8 cellular contexts compared by ENCODE assay signal in genomic region chr13:20197361-20197834, GRCh38. TPM values are rescaled to one million over a fixed set of nuclear protein-coding genes. Genes with fewer than 3 reads are reported as not detected.
A peak's percentile ranks its signal among the peaks of the same experiment; 100 is the strongest.
DNase-seq lines count a peak whose midpoint lies in the region; TF ChIP-seq lines count a peak whose summit lies in the region.

No MANE protein-coding gene starts in this region.

- no peak overlapping the region for H3K18ac ChIP-seq in trophoblast cell (ENCODE audit: low read length)

- H2AK5ac ChIP-seq in trophoblast cell (ENCODE audit: low read length), result no peak overlapping the region

- no peak overlapping the region for H2AFZ ChIP-seq in trophoblast cell (ENCODE audit: insufficient read depth, low read length, poor library complexity)

- H3K4me2 ChIP-seq in trophoblast cell (ENCODE audit: low read length), result no peak overlapping the region

- no peak overlapping the region for H2BK5ac ChIP-seq in trophoblast cell (ENCODE audit: low read depth, low read length, poor library complexity)

- H2BK120ac ChIP-seq in trophoblast cell (ENCODE audit: insufficient read depth, low read length, poor library complexity), result no peak overlapping the region

- H3K27ac ChIP-seq in cardiac muscle cell (no peak overlapping the region), trophoblast cell (ENCODE audit: low read depth, low read length) (no peak overlapping the region)

- H3K27me3 ChIP-seq in cardiac muscle cell (peaks cover 56% of the 10 kb centered on the region), trophoblast cell (ENCODE audit: insufficient read depth, low read length) (peaks cover 25% of the 10 kb centered on the region)

- DNase-seq in cardiac muscle cell (ENCODE audit: low read depth in 1 of 2, low spot score in 1 of 2), result peak; percentile 58 to 60
- no peak for DNase-seq in cardiac septum (ENCODE audit: low spot score)
- DNase-seq in SW480 (ENCODE audit: low spot score), result peak; percentile 65
- DNase-seq in fibroblast of the aortic adventitia (ENCODE audit: low read depth), result peak; percentile 72
- peak in 1 of 2 donors; percentile 65 for DNase-seq in trophoblast cell
- no peak for DNase-seq in activated effector memory CD4-positive, alpha-beta T cell treated with anti-CD3 and anti-CD28 coated beads, Interleukin-2, amount 50 U/mL, for 16 hours
- no peak for DNase-seq in activated gamma-delta T cell (lab: John Stamatoyannopoulos, UW)

- H3K4me1 ChIP-seq in cardiac muscle cell (ENCODE audit: low read depth) (no peaks in the 10 kb centered on the region), trophoblast cell (ENCODE audit: control insufficient read depth in 1 of 2, insufficient read depth in 2 of 2, low read length in 2 of 2) (peaks cover 0 to 7% of the 10 kb centered on the region in 2 experiments)

- peak overlapping the region; percentile 27 for H2BK12ac ChIP-seq in trophoblast cell (ENCODE audit: low read length)

- no peaks in the 10 kb centered on the region for H3K79me2 ChIP-seq in trophoblast cell (ENCODE audit: control insufficient read depth, insufficient read depth, low read length, poor library complexity)

- no peak overlapping the region for H4K91ac ChIP-seq in trophoblast cell (ENCODE audit: low read depth, low read length)

- H3K36me3 ChIP-seq in cardiac muscle cell, result no peaks in the 10 kb centered on the region
- peaks cover 0 to 3% of the 10 kb centered on the region in 2 experiments for H3K36me3 ChIP-seq in trophoblast cell (ENCODE audit: control insufficient read depth in 1 of 2, insufficient read depth in 2 of 2, low read length in 2 of 2)

- no peak overlapping the region for H4K8ac ChIP-seq in trophoblast cell (ENCODE audit: low read depth, low read length)

- no peak overlapping the region for H3K14ac ChIP-seq in trophoblast cell (ENCODE audit: low read length)

- no peak overlapping the region for H3K9ac ChIP-seq in trophoblast cell (ENCODE audit: low read length)

- H3K4ac ChIP-seq in trophoblast cell (ENCODE audit: low read depth, low read length), result no peak overlapping the region

- 100% methylated on average over 1 of the region's 5 CpGs for WGBS in trophoblast cell (ENCODE audit: extremely low coverage, insufficient coverage, insufficient read length)

- H3K9me3 ChIP-seq in cardiac muscle cell (ENCODE audit: low read depth) (peaks cover 3% of the 10 kb centered on the region), trophoblast cell (ENCODE audit: insufficient read depth, low read depth, low read length) (peaks cover 4% of the 10 kb centered on the region)

- no peak overlapping the region for H4K12ac ChIP-seq in trophoblast cell (ENCODE audit: low read depth, low read length)

- H3K23ac ChIP-seq in trophoblast cell (ENCODE audit: low read length), result no peak overlapping the region

- intact Hi-C loops in cardiac septum (cut with DNase I), result loop anchor here (2.0 to 10.0 kb wide), 2 partner anchors 295 to 727 kb away; no protein-coding TSS in a partner anchor

- peak; percentile 78 for TF ChIP-seq CTCF in cardiac muscle cell (IDR thresholded peaks at IDR 0.05; ENCODE audit: low read depth, low read length)
- peak; percentile 59 for TF ChIP-seq CTCF in LNCAP (IDR thresholded peaks at IDR 0.05)
- peak; percentile 86 for TF ChIP-seq CTCF in fibroblast of the aortic adventitia (IDR thresholded peaks at IDR 0.05; ENCODE audit: insufficient read depth, low read length)

- H3K79me1 ChIP-seq in trophoblast cell (ENCODE audit: low read length), result no peaks in the 10 kb centered on the region

- no peak overlapping the region for H3K4me3 ChIP-seq in cardiac muscle cell
- H3K4me3 ChIP-seq in fibroblast of the aortic adventitia (ENCODE audit: low read depth, low read length), result no peak overlapping the region
- no peak overlapping the region for H3K4me3 ChIP-seq in trophoblast cell (ENCODE audit: low read depth, low read length)

RNA-seq across cellular contexts. Expression of gene GJB2, which starts 4.7 kb away (rescaled TPM):
- total RNA-seq in cardiac muscle cell (2.9 and 5.9 TPM in 2 replicates), cardiac septum (0.46 TPM), fibroblast of the aortic adventitia (ENCODE audit: low replicate concordance) (0.18 TPM in 1 of 2 replicates, not detected in the other)
- polyA plus RNA-seq in cardiac muscle cell, result 4.7 and 6.6 TPM in 2 replicates
- 2.8 and 2.9 TPM in 2 replicates for polyA plus RNA-seq in trophoblast cell (2013)

RNA-seq across cellular contexts. Expression of gene GJB6, which starts 34.7 kb away (rescaled TPM):
- not detected in 2 replicates for total RNA-seq in cardiac muscle cell
- polyA plus RNA-seq in cardiac muscle cell, result not detected in 2 replicates
- not detected for total RNA-seq in cardiac septum
- total RNA-seq in fibroblast of the aortic adventitia (ENCODE audit: low replicate concordance), result not detected in 2 replicates
- polyA plus RNA-seq in trophoblast cell (2013), result 0.37 and 0.44 TPM in 2 replicates

RNA-seq across cellular contexts. Expression of gene GJA3, which starts 36.5 kb away (rescaled TPM):
- total RNA-seq in cardiac muscle cell (189 and 201 TPM in 2 replicates), cardiac septum (25.9 TPM), fibroblast of the aortic adventitia (ENCODE audit: low replicate concordance) (0.82 and 0.90 TPM in 2 replicates)
- polyA plus RNA-seq in cardiac muscle cell, result 123 and 136 TPM in 2 replicates
- polyA plus RNA-seq in trophoblast cell (2013), result 0.05 and 0.07 TPM in 2 replicates

Comparison
In these comparisons a context has a peak if more than half of its experiments do, and no peak if none do; other contexts are left out.
1. DNase-seq: peak in cardiac muscle cell (2 of 2), SW480 (single experiment) and fibroblast of the aortic adventitia (single experiment); none in cardiac septum (single experiment), activated effector memory CD4-positive, alpha-beta T cell treated with anti-CD3 and anti-CD28 coated beads, Interleukin-2, amount 50 U/mL, for 16 hours (single experiment) and activated gamma-delta T cell (single experiment).
2. RNA of gene GJA3, which starts 36.5 kb away (total RNA-seq): 189 to 201 TPM in cardiac muscle cell and 25.9 TPM in cardiac septum (single experiment); 0.82 to 0.90 TPM in fibroblast of the aortic adventitia; every median in the first group is over 10 times any median in the second.
3. Peak in every context shown above with its lines, with median percentiles within 50 percentile points of each other: CTCF ChIP-seq.